Comparison of ENCODE assay signal across 25 cellular contexts in genomic region chr1:225544924-225545323, GRCh38.
A peak's percentile ranks its signal among the peaks of the same experiment; 100 is the strongest.
DNase-seq lines count a peak whose midpoint lies in the region; ATAC-seq and TF ChIP-seq lines count a peak whose summit lies in the region.
"Had no signal": no experiment of that assay in that cellular context is flagged by ENCODE, and none has a peak within 500 bp of the region (broad histone marks: within the 10 kb centered on the region; RNA-seq: fewer than 3 reads in every experiment).

No MANE protein-coding gene starts in this region.

- TF ChIP-seq POLR2A in sigmoid colon (IDR thresholded peaks at IDR 0.05) = no peak

- H3K4me3 ChIP-seq in endodermal cell (ENCODE audit: low read length) = no peak overlapping the region
- H3K4me3 ChIP-seq in sigmoid colon = no peak overlapping the region
- H3K4me3 ChIP-seq: BLaER1, coronary artery, GM12878, left ventricle myocardium inferior, prostate gland, upper lobe of right lung had no signal

- peaks cover 43% of the 10 kb centered on the region for H3K36me3 ChIP-seq in endodermal cell (ENCODE audit: control insufficient read depth, insufficient read depth, low read length)
- H3K36me3 ChIP-seq in sigmoid colon = no peaks in the 10 kb centered on the region
- H3K36me3 ChIP-seq: left ventricle myocardium inferior, prostate gland, upper lobe of right lung had no signal

- H3K27me3 ChIP-seq in endodermal cell (ENCODE audit: control insufficient read depth, insufficient read depth, low read length, poor library complexity, severe bottlenecking) (no peaks in the 10 kb centered on the region), sigmoid colon (no peaks in the 10 kb centered on the region)
- H3K27me3 ChIP-seq: BLaER1, upper lobe of right lung had no signal

- TF ChIP-seq CTCF in endodermal cell (conservative IDR thresholded peaks at IDR 0.05) = no peak
- no peak for TF ChIP-seq CTCF in sigmoid colon (IDR thresholded peaks at IDR 0.05)

- H3K27ac Mint-ChIP-seq in endodermal cell = no peak overlapping the region
- no peak overlapping the region for H3K27ac Mint-ChIP-seq in effector memory CD8-positive, alpha-beta T cell
- H3K27ac Mint-ChIP-seq: activated CD4-positive, alpha-beta T cell treated with anti-CD3 and anti-CD28 coated beads, Interleukin-2, amount 10 ng/mL, durations not matched to agents 24 days and 14 days; activated naive CD4-positive, alpha-beta T cell treated with anti-CD3 and anti-CD28 coated beads, Interleukin-2, amount 50 U/mL, for 24 hours; T-cell had no signal

- WGBS in endodermal cell (ENCODE audit: insufficient coverage in 1 of 2, insufficient read length in 1 of 2), 2 experiments = 80 to 95% methylated on average over 1 of the region's 1 CpG
- WGBS in sigmoid colon, 2 donors = 76 to 84% methylated on average over 1 of the region's 1 CpG

- TF ChIP-seq EP300 in sigmoid colon (IDR thresholded peaks at IDR 0.05) = no peak

- no peaks in the 10 kb centered on the region for H3K27me3 Mint-ChIP-seq in endodermal cell (ENCODE audit: insufficient read depth)
- H3K27me3 Mint-ChIP-seq in effector memory CD8-positive, alpha-beta T cell = peaks cover 5 to 9% of the 10 kb centered on the region in 2 donors
- H3K27me3 Mint-ChIP-seq: activated naive CD4-positive, alpha-beta T cell treated with anti-CD3 and anti-CD28 coated beads, Interleukin-2, amount 50 U/mL, for 24 hours; T-cell had no signal

- no peak for ATAC-seq in effector memory CD8-positive, alpha-beta T cell (replicated peaks)
- ATAC-seq in HG03139 (IDR thresholded peaks at IDR 0.05; ENCODE audit: unreplicated experiment) = no peak
- ATAC-seq: esophagus mucosa, GM12878, T-cell, upper lobe of right lung had no signal

- H3K9me3 ChIP-seq in endodermal cell (ENCODE audit: control insufficient read depth, low read length) = no peaks in the 10 kb centered on the region
- H3K9me3 ChIP-seq in sigmoid colon = no peaks in the 10 kb centered on the region
- H3K9me3 ChIP-seq: BLaER1, left ventricle myocardium inferior, prostate gland, upper lobe of right lung had no signal

- no peaks in the 10 kb centered on the region for H3K9me3 Mint-ChIP-seq in endodermal cell
- H3K9me3 Mint-ChIP-seq in effector memory CD8-positive, alpha-beta T cell = no peaks in the 10 kb centered on the region
- H3K9me3 Mint-ChIP-seq: activated CD4-positive, alpha-beta T cell treated with anti-CD3 and anti-CD28 coated beads, Interleukin-2, amount 10 ng/mL, durations not matched to agents 24 days and 14 days; activated naive CD4-positive, alpha-beta T cell treated with anti-CD3 and anti-CD28 coated beads, Interleukin-2, amount 50 U/mL, for 24 hours; H9; T-cell had no signal

- peaks cover 13% of the 10 kb centered on the region for H3K36me3 Mint-ChIP-seq in endodermal cell (ENCODE audit: low read depth)
- no peaks in the 10 kb centered on the region for H3K36me3 Mint-ChIP-seq in effector memory CD8-positive, alpha-beta T cell (ENCODE audit: insufficient read depth)
- H3K36me3 Mint-ChIP-seq: activated naive CD4-positive, alpha-beta T cell treated with anti-CD3 and anti-CD28 coated beads, Interleukin-2, amount 50 U/mL, for 24 hours; T-cell had no signal

- DNase-seq in NCI-H146 (lab: John Stamatoyannopoulos, UW) (peak; percentile 64), NCI-H69 (lab: John Stamatoyannopoulos, UW) (peak; percentile 25), endodermal cell (no peak), sigmoid colon (no peak), NCI-H187 (lab: John Stamatoyannopoulos, UW) (no peak)
- no peak for DNase-seq in effector memory CD8-positive, alpha-beta T cell
- DNase-seq: activated CD4-positive, alpha-beta T cell treated with anti-CD3 and anti-CD28 coated beads, Interleukin-2, amount 10 ng/mL, durations not matched to agents 24 days and 14 days; amygdala; effector memory CD4-positive, alpha-beta T cell; H9; head of caudate nucleus; left ventricle myocardium inferior; NCI-H1694 treated with DMSO at 0.1 percent for 48 hours; stimulated activated CD4-positive, alpha-beta T cell treated with anti-CD3 and anti-CD28 coated beads, Interleukin-15, amount 100 ng/mL, for 24 hours; stimulated activated CD4-positive, alpha-beta T cell treated with anti-CD3 and anti-CD28 coated beads, Interleukin-4, amount 100 ng/mL, for 4 hours; T-cell; upper lobe of right lung had no signal

- peaks cover 4% of the 10 kb centered on the region for H3K4me1 ChIP-seq in endodermal cell (ENCODE audit: control insufficient read depth, insufficient read depth, low read length)
- H3K4me1 ChIP-seq in sigmoid colon = peaks cover 0 to 79% (median 59%) of the 10 kb centered on the region in 4 donors
- H3K4me1 ChIP-seq: BLaER1, prostate gland, upper lobe of right lung had no signal

- H3K4me3 Mint-ChIP-seq in endodermal cell = no peak overlapping the region
- H3K4me3 Mint-ChIP-seq in effector memory CD8-positive, alpha-beta T cell = no peak overlapping the region
- H3K4me3 Mint-ChIP-seq: activated CD4-positive, alpha-beta T cell treated with anti-CD3 and anti-CD28 coated beads, Interleukin-2, amount 10 ng/mL, durations not matched to agents 24 days and 14 days; activated naive CD4-positive, alpha-beta T cell treated with anti-CD3 and anti-CD28 coated beads, Interleukin-2, amount 50 U/mL, for 24 hours; H9; T-cell had no signal

- intact Hi-C loops in sigmoid colon (cut with DNase I) = no loop called here

- peak overlapping the region; percentile 45 for H3K27ac ChIP-seq in endodermal cell (ENCODE audit: low read depth, low read length)
- peak overlapping the region in 3 of 4 donors; percentile 2 to 63 (median 63) for H3K27ac ChIP-seq in sigmoid colon
- H3K27ac ChIP-seq: BLaER1, coronary artery, KMS-11, left ventricle myocardium inferior, prostate gland, upper lobe of right lung had no signal

- H3K9ac ChIP-seq in endodermal cell (ENCODE audit: extremely low read depth, low read length, poor library complexity, severe bottlenecking) = no peak overlapping the region
- H3K9ac ChIP-seq: BLaER1, KMS-11 had no signal

- H3K4me1 Mint-ChIP-seq in endodermal cell = peaks cover 18% of the 10 kb centered on the region
- H3K4me1 Mint-ChIP-seq in effector memory CD8-positive, alpha-beta T cell (ENCODE audit: low read depth in 2 of 2) = no peaks in the 10 kb centered on the region
- H3K4me1 Mint-ChIP-seq: activated CD4-positive, alpha-beta T cell treated with anti-CD3 and anti-CD28 coated beads, Interleukin-2, amount 10 ng/mL, durations not matched to agents 24 days and 14 days had no signal

Comparison
In these comparisons a context has a peak if more than half of its experiments do, and no peak if none do; other contexts are left out.
1. DNase-seq: peak in NCI-H146 (single experiment) and NCI-H69 (single experiment); none in endodermal cell (single experiment), sigmoid colon (single experiment), NCI-H187 (0 of 2) and effector memory CD8-positive, alpha-beta T cell (0 of 3).